In genomic region chr21:40254540-40255455, GRCh38 we compare ENCODE assay signal across 17 cellular contexts.
A peak's percentile ranks its signal among the peaks of the same experiment; 100 is the strongest.
DNase-seq lines count a peak whose midpoint lies in the region; ATAC-seq and TF ChIP-seq lines count a peak whose summit lies in the region.
"Had no signal": no experiment of that assay in that cellular context is flagged by ENCODE, and none has a peak within 500 bp of the region (broad histone marks: within the 10 kb centered on the region; RNA-seq: fewer than 3 reads in every experiment).

No MANE protein-coding gene starts in this region.

- peaks cover 3% of the 10 kb centered on the region for H3K9me3 ChIP-seq in mammary epithelial cell (replicated peaks; ENCODE audit: insufficient read depth, low read length)
- no peaks in the 10 kb centered on the region for H3K9me3 ChIP-seq in upper lobe of right lung

- H3K27ac ChIP-seq in mammary epithelial cell (ENCODE audit: insufficient read depth, low read depth, low read length) (peak overlapping the region; percentile 40), upper lobe of right lung (no peak overlapping the region)
- H3K27ac ChIP-seq: heart right ventricle, HL-60, KMS-11, Peyer's patch had no signal

- H3K9ac ChIP-seq in mammary epithelial cell (ENCODE audit: insufficient read depth, low read length): no peak overlapping the region
- H3K9ac ChIP-seq: KMS-11 had no signal

- no peaks in the 10 kb centered on the region for H3K79me2 ChIP-seq in mammary epithelial cell (ENCODE audit: insufficient read depth, low read length)

- H3K4me2 ChIP-seq in mammary epithelial cell (ENCODE audit: insufficient read depth, low read depth, low read length): peak overlapping the region; percentile 49
- H3K4me2 ChIP-seq: KMS-11 had no signal

- ATAC-seq in upper lobe of right lung: no peak
- ATAC-seq: heart right ventricle, left lobe of liver had no signal

- DNase-seq in AG08396 (ENCODE audit: low spot score) (peak; percentile 12), NCI-H146 treated with DMSO at 0.1 percent for 48 hours (lab: John Stamatoyannopoulos, UW; ENCODE audit: unreplicated experiment) (peak; percentile 24), mammary epithelial cell (peak; percentile 86), kidney tubule cell (ENCODE audit: low spot score) (peak; percentile 69), upper lobe of right lung (no peak), NCI-H2029 (lab: John Stamatoyannopoulos, UW) (no peak), SIG-M5 treated with dmso at 0.1 percent for 504 hours (lab: John Stamatoyannopoulos, UW; ENCODE audit: unreplicated experiment) (no peak), NCI-H1930 (lab: John Stamatoyannopoulos, UW) (no peak)
- DNase-seq: activated CD4-positive, alpha-beta T cell treated with anti-CD3 and anti-CD28 coated beads for 1 hour; activated CD8-positive, alpha-beta memory T cell treated with anti-CD3 and anti-CD28 coated beads, Interleukin-2, amount 50 U/mL, for 4 hours; activated naive CD4-positive, alpha-beta T cell; heart right ventricle; NCI-H510A treated with DMSO at 0.1 percent for 48 hours; Peyer's patch had no signal

- no peaks in the 10 kb centered on the region for H4K20me1 ChIP-seq in mammary epithelial cell (ENCODE audit: insufficient read depth, low read length)

- no peaks in the 10 kb centered on the region for H3K36me3 ChIP-seq in mammary epithelial cell (ENCODE audit: insufficient read depth, low read length)
- H3K36me3 ChIP-seq in upper lobe of right lung: no peaks in the 10 kb centered on the region
- H3K36me3 ChIP-seq: heart right ventricle, Peyer's patch had no signal

- dilution Hi-C loops in mammary epithelial cell (cut with HindIII; ENCODE audit: low sequenced_read_pairs): no loop called here

- H3K4me3 ChIP-seq in mammary epithelial cell (replicated peaks in 1 of 3; ENCODE audit: insufficient read depth in 1 of 3, low read depth in 2 of 3, low read length in 3 of 3): no peak overlapping the region
- H3K4me3 ChIP-seq in upper lobe of right lung: no peak overlapping the region
- H3K4me3 ChIP-seq: heart right ventricle, Peyer's patch had no signal

- intact Hi-C loops in mammary epithelial cell (cut with micrococcal nuclease) (no loop called here), upper lobe of right lung (cut with DNase I) (no loop called here)

- H3K4me1 ChIP-seq in mammary epithelial cell (ENCODE audit: insufficient read depth, low read length) (peaks cover 51% of the 10 kb centered on the region), upper lobe of right lung (no peaks in the 10 kb centered on the region)
- H3K4me1 ChIP-seq: heart right ventricle, Peyer's patch had no signal

- CTCF ChIA-PET in mammary epithelial cell (lab: Charles Lee; ENCODE audit: low non-redundant PET): no interaction called here

- in situ Hi-C loops in mammary epithelial cell (cut with MboI; ENCODE audit: low sequenced_read_pairs in 2 of 2): no loop called here

- BruUV-seq in mammary epithelial cell (replicated peaks; lab: Mats Ljungman, UMichigan): no TSS peak

- TF ChIP-seq CTCF in mammary epithelial cell (conservative IDR thresholded peaks at IDR 0.05 in 1 of 2, IDR thresholded peaks at IDR 0.05 in 1 of 2; ENCODE audit: extremely low read depth in 1 of 2, insufficient read depth in 1 of 2, low read depth in 1 of 2, low read length in 2 of 2) (no peak), upper lobe of right lung (IDR thresholded peaks at IDR 0.05) (no peak)

- H2AFZ ChIP-seq in mammary epithelial cell (ENCODE audit: low read depth, low read length): peak overlapping the region; percentile 61

- WGBS in mammary epithelial cell (ENCODE audit: low coverage, missing lambda C conversion rate): 27% methylated on average over 13 of the region's 13 CpGs

- H3K27me3 ChIP-seq in mammary epithelial cell (ENCODE audit: insufficient read depth, low read length) (no peaks in the 10 kb centered on the region), upper lobe of right lung (no peaks in the 10 kb centered on the region)
- H3K27me3 ChIP-seq: Peyer's patch had no signal

Comparison
In these comparisons a context has a peak if more than half of its experiments do, and no peak if none do; other contexts are left out.
1. DNase-seq: peak in AG08396 (single experiment), NCI-H146 treated with DMSO at 0.1 percent for 48 hours (single experiment), mammary epithelial cell (single experiment) and kidney tubule cell (single experiment); none in upper lobe of right lung (single experiment), NCI-H2029 (single experiment), SIG-M5 treated with dmso at 0.1 percent for 504 hours (single experiment) and NCI-H1930 (0 of 2).